Comparison of ENCODE assay signal across 8 cellular contexts in the genomic region with DNA sequence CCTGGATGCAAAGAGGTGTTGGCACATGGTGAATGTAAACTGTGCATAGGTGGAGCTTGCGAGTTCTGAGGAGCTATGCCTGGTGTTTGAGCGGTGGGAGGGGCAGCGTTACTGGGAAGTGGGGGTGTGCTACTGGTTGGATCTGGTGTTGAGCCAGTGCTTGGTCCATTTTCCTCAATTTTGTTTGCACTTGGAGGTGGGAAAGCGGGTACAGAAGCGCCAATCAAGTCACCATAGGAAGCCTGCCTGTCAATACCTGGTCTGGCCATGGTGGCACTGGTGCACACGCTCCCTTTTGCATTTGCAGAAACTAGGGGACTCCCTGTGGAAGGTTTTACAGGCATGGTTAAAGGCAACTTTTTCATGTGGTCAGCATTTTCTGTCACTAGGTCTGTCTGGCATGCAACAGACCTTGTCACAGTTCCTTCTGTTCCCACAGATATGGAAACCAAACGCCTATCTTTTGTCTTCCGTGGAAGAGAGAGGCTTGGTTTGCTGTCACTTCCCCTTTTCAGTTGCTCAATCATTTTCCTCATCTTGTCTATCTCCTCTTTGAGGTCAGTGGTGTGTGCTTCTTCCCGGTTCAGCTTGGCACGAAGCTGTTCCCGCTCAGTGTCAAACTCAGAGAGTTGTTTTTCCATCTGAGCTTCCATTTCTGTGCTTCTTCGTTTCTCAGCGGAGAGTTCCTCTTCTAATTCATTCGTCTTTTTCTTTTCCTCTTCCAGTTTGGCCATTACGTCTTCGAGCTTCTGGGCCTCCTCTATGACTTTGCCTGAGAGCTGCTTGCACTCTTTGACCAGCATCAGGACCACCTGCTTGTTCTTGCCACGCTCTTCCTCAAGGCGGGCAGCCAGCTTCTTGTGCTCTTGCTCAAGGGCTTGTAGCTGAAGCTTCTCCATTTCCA.
DNase-seq lines count a peak whose midpoint lies in the region; ATAC-seq and TF ChIP-seq lines count a peak whose summit lies in the region.

No MANE protein-coding gene starts in this region.

- ATAC-seq in GM21423 (IDR thresholded peaks at IDR 0.05; ENCODE audit: unreplicated experiment) (peak; percentile 77), HG03521 (IDR thresholded peaks at IDR 0.05; ENCODE audit: unreplicated experiment) (peak; percentile 56), left cardiac atrium (peak; percentile 63 to 85)

- peak; percentile 15 for DNase-seq in GM10266 (ENCODE audit: extremely low spot score)
- DNase-seq in left cardiac atrium = peak; percentile 30
- no peak for DNase-seq in T1000 (lab: John Stamatoyannopoulos, UW)
- no peak for DNase-seq in activated CD8-positive, alpha-beta memory T cell treated with anti-CD3 and anti-CD28 coated beads, Interleukin-2, amount 50 U/mL, for 4 hours
- no peak for DNase-seq in activated gamma-delta T cell treated with Interleukin-2 at 50 U/mL for 16 hours
- DNase-seq in HPDE6-E6E7 (ENCODE audit: extremely low spot score) = no peak

- intact Hi-C loops in left cardiac atrium (cut with DNase I) = no loop called here

- no peak for TF ChIP-seq CTCF in GM10266 (IDR thresholded peaks at IDR 0.05; ENCODE audit: control insufficient read depth, insufficient read depth, low read depth, missing control alignments)

Comparison
In these comparisons a context has a peak if more than half of its experiments do, and no peak if none do; other contexts are left out.
1. DNase-seq: peak in GM10266 (single experiment) and left cardiac atrium (single experiment); none in T1000 (single experiment), activated CD8-positive, alpha-beta memory T cell treated with anti-CD3 and anti-CD28 coated beads, Interleukin-2, amount 50 U/mL, for 4 hours (single experiment), activated gamma-delta T cell treated with Interleukin-2 at 50 U/mL for 16 hours (single experiment) and HPDE6-E6E7 (single experiment).
2. Peak in every context shown above with its lines, with median percentiles within 50 percentile points of each other: ATAC-seq.